In the genomic region with DNA sequence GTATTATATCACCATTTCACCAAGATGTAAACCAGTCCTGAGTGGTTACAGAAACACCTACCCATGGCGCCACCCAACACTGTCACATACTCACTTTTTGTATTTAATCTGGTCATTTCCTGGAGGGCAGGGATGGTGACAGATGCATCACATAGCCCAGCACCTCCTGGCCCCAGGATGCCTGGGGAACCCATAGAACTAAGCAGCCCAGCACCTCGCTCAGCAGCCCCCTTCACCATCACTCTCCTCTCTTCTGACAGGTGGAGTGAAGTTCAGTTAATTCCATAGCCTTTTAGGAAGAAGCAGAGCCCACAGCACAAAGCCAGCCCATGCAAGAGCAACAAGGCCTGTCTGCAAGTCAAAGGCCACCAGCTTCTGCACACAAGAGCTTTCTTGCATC, we compare ENCODE assay signal across 35 cellular contexts. TPM values are rescaled to one million over a fixed set of nuclear protein-coding genes. Genes with fewer than 3 reads are reported as not detected.
"Had no signal": no experiment of that assay in that cellular context is flagged by ENCODE, and none has a peak within 500 bp of the region (broad histone marks: within the 10 kb centered on the region; RNA-seq: fewer than 3 reads in every experiment).

No MANE protein-coding gene starts in this region.

- H3K27ac ChIP-seq: KMS-11 had no signal

- H3K4me3 ChIP-seq: MG63 had no signal

- H3K4me2 ChIP-seq: KMS-11 had no signal

- H3K27me3 ChIP-seq: MG63 had no signal

- DNase-seq: Karpas-422, Kasumi-1, KG1, MG63, MM.1S, MV-4-11, NCI-H1048, NCI-H1092, NCI-H1092 treated with DMSO at 0.1 percent for 48 hours, NCI-H1105, NCI-H1105 treated with DMSO at 0.1 percent for 48 hours, NCI-H1417, NCI-H1417 treated with DMSO at 0.1 percent for 48 hours, NCI-H1436, NCI-H1436 treated with DMSO at 0.1 percent for 48 hours, NCI-H146, NCI-H1694, NCI-H1694 treated with DMSO at 0.1 percent for 48 hours, NCI-H187, NCI-H187 treated with DMSO at 0.1 percent for 48 hours, NCI-H1930, NCI-H2029, NCI-H2029 treated with DMSO at 0.1 percent for 48 hours, NCI-H2081, NCI-H2081 treated with DMSO at 0.1 percent for 48 hours, NCI-H2107, NCI-H2171, NCI-H2171 treated with DMSO at 0.1 percent for 48 hours, NCI-H2227 treated with DMSO at 0.1 percent for 48 hours, NCI-H226, NCI-H345, NCI-H446, NCI-H446 treated with DMSO at 0.1 percent for 48 hours had no signal

- H3K9ac ChIP-seq: KMS-11 had no signal

- H3K36me3 ChIP-seq: MG63 had no signal

RNA-seq across cellular contexts. Expression of gene MYLK3, which starts 27.5 kb away (rescaled TPM):
- total RNA-seq: MCF 10A had no signal
